18 cellular contexts compared by ENCODE assay signal in genomic region chr10:91367558-91367957, GRCh38.
"Had no signal": no experiment of that assay in that cellular context is flagged by ENCODE, and none has a peak within 500 bp of the region (broad histone marks: within the 10 kb centered on the region; RNA-seq: fewer than 3 reads in every experiment).

No MANE protein-coding gene starts in this region.

- FAIRE-seq: colon, keratinocyte, urothelium cell line had no signal

- H3K9me3 ChIP-seq: prostate gland, sigmoid colon had no signal

- H2AFZ ChIP-seq: parathyroid adenoma had no signal

- H3K27ac ChIP-seq: parathyroid adenoma, prostate gland, sigmoid colon had no signal

- H3K9ac ChIP-seq: parathyroid adenoma had no signal

- H3K4me2 ChIP-seq: smooth muscle cell had no signal

- H3K4me3 ChIP-seq: prostate gland, sigmoid colon, smooth muscle cell had no signal

- H3K36me3 Mint-ChIP-seq: immature natural killer cell, naive B cell, type B pancreatic cell had no signal

- H3K4me1 ChIP-seq: parathyroid adenoma, prostate gland, sigmoid colon had no signal

- H3K36me3 ChIP-seq: prostate gland, sigmoid colon had no signal

- H3K4me3 Mint-ChIP-seq: immature natural killer cell, naive B cell, nephron, type B pancreatic cell had no signal

- H3K27ac Mint-ChIP-seq: immature natural killer cell, naive B cell, nephron, type B pancreatic cell had no signal

- H3K27me3 ChIP-seq: sigmoid colon had no signal

- H3K79me2 ChIP-seq: parathyroid adenoma had no signal

- H3K4me1 Mint-ChIP-seq: immature natural killer cell, naive B cell, nephron had no signal

- DNase-seq: cerebellar nuclear complex; effector CD4-positive, alpha-beta T cell; foreskin melanocyte; immature natural killer cell; mesendoderm; naive B cell; retina; sigmoid colon; stimulated activated CD4-positive, alpha-beta T cell treated with anti-CD3 and anti-CD28 coated beads, Interleukin-2, amount 100 ng/mL, for 48 hours; stimulated activated naive CD4-positive, alpha-beta T cell treated with Interleukin-2 at 50 U/mL for 16 hours had no signal
